In genomic region chr5:150349681-150350275, GRCh38 we compare ENCODE assay signal across 10 cellular contexts. TPM values are rescaled to one million over a fixed set of nuclear protein-coding genes. Genes with fewer than 3 reads are reported as not detected.
"Had no signal": no experiment of that assay in that cellular context is flagged by ENCODE, and none has a peak within 500 bp of the region (broad histone marks: within the 10 kb centered on the region; RNA-seq: fewer than 3 reads in every experiment).

No MANE protein-coding gene starts in this region.

- H3K79me2 ChIP-seq: hepatocyte had no signal

- H3K4me3 ChIP-seq: hepatocyte, lung, neural progenitor cell, upper lobe of right lung had no signal

- H3K4me1 ChIP-seq: upper lobe of right lung had no signal

- H3K9ac ChIP-seq: neural progenitor cell had no signal

- FAIRE-seq: bronchial epithelial cell, islet of Langerhans, small intestine had no signal

- H3K4me3 Mint-ChIP-seq: activated naive CD4-positive, alpha-beta T cell treated with anti-CD3 and anti-CD28 coated beads, Interleukin-2, amount 50 U/mL, for 24 hours; activated T-cell treated with anti-CD3 and anti-CD28 coated beads, Interleukin-2, amount 50 U/mL, for 72 hours; neural progenitor cell had no signal

- H3K4me2 ChIP-seq: hepatocyte, neural progenitor cell had no signal

- H3K9me3 Mint-ChIP-seq: activated naive CD4-positive, alpha-beta T cell treated with anti-CD3 and anti-CD28 coated beads, Interleukin-2, amount 50 U/mL, for 24 hours; activated T-cell treated with anti-CD3 and anti-CD28 coated beads, Interleukin-2, amount 50 U/mL, for 72 hours; neural progenitor cell had no signal

- H2AFZ ChIP-seq: hepatocyte, neural progenitor cell had no signal

- H3K27me3 Mint-ChIP-seq: activated naive CD4-positive, alpha-beta T cell treated with anti-CD3 and anti-CD28 coated beads, Interleukin-2, amount 50 U/mL, for 24 hours had no signal

- H3K27ac ChIP-seq: hepatocyte, neural progenitor cell, upper lobe of right lung had no signal

- H3K9me3 ChIP-seq: upper lobe of right lung had no signal

- H3K36me3 ChIP-seq: neural progenitor cell, upper lobe of right lung had no signal

- H3K36me3 Mint-ChIP-seq: activated naive CD4-positive, alpha-beta T cell treated with anti-CD3 and anti-CD28 coated beads, Interleukin-2, amount 50 U/mL, for 24 hours; neural progenitor cell had no signal

- H3K27me3 ChIP-seq: hepatocyte, upper lobe of right lung had no signal

RNA-seq across cellular contexts. Expression of gene ARSI, which starts 47.1 kb away (rescaled TPM):
- total RNA-seq: activated T-cell treated with anti-CD3 and anti-CD28 coated beads, Interleukin-2, amount 50 U/mL, for 72 hours; progenitor cell of endocrine pancreas had no signal
